8 cellular contexts compared by ENCODE assay signal in genomic region chr19:41999071-41999877, GRCh38. TPM values are rescaled to one million over a fixed set of nuclear protein-coding genes. Genes with fewer than 3 reads are reported as not detected.
A peak's percentile ranks its signal among the peaks of the same experiment; 100 is the strongest.
DNase-seq lines count a peak whose midpoint lies in the region; ATAC-seq and TF ChIP-seq lines count a peak whose summit lies in the region.
"Had no signal": no experiment of that assay in that cellular context is flagged by ENCODE, and none has a peak within 500 bp of the region (broad histone marks: within the 10 kb centered on the region; RNA-seq: fewer than 3 reads in every experiment).

No MANE protein-coding gene starts in this region.

- no peak overlapping the region for H3K18ac ChIP-seq in mesenchymal stem cell (ENCODE audit: low read depth in 1 of 2, low read length in 2 of 2)

- H2BK15ac ChIP-seq in mesenchymal stem cell (ENCODE audit: low read depth, poor library complexity, severe bottlenecking): no peak overlapping the region

- peaks cover 0 to 39% (median 8%) of the 10 kb centered on the region in 11 experiments; a peak in 11 of 22 replicates for H3K27me3 ChIP-seq in BLaER1 treated with 17β-estradiol and CSF1 and Interleukin-3, amounts not matched to agents 10 nM and 100 nM
- H3K27me3 ChIP-seq in WERI-Rb-1 (ENCODE audit: insufficient read depth, low read depth, severe bottlenecking): no peaks in the 10 kb centered on the region
- peaks cover 79% of the 10 kb centered on the region for H3K27me3 ChIP-seq in iPS-20b (ENCODE audit: insufficient read depth, low read length)
- peaks cover 88 to 91% of the 10 kb centered on the region in 2 experiments for H3K27me3 ChIP-seq in mesenchymal stem cell (ENCODE audit: control insufficient read depth in 1 of 2, insufficient read depth in 1 of 2, low read length in 2 of 2)

- ATAC-seq in HG03342 (IDR thresholded peaks at IDR 0.05; ENCODE audit: unreplicated experiment): no peak
- ATAC-seq in GM19023 (IDR thresholded peaks at IDR 0.05; ENCODE audit: unreplicated experiment): no peak

- H2AFZ ChIP-seq in mesenchymal stem cell (ENCODE audit: low read depth, low read length): no peak overlapping the region

- peak overlapping the region; percentile 45 to 67 (median 58); a peak in 19 of 20 replicates for H3K4me3 ChIP-seq in BLaER1 treated with 17β-estradiol and CSF1 and Interleukin-3, amounts not matched to agents 10 nM and 100 nM
- H3K4me3 ChIP-seq in WERI-Rb-1 (ENCODE audit: low read depth, low read length): peak overlapping the region; percentile 48
- H3K4me3 ChIP-seq in iPS-20b (ENCODE audit: low read length): peak overlapping the region; percentile 34; the same call in 1 of the 2 replicates
- H3K4me3 ChIP-seq in mesenchymal stem cell (ENCODE audit: insufficient read depth in 1 of 2, low read depth in 1 of 2, low read length in 2 of 2): no peak overlapping the region
- H3K4me3 ChIP-seq: lung had no signal

- H3K36me3 ChIP-seq in BLaER1 treated with 17β-estradiol and CSF1 and Interleukin-3, amounts not matched to agents 10 nM and 100 nM: peaks cover 0 to 19% (median 0%) of the 10 kb centered on the region in 11 experiments; a peak in 7 of 22 replicates
- H3K36me3 ChIP-seq in WERI-Rb-1: peaks cover 22% of the 10 kb centered on the region
- H3K36me3 ChIP-seq in iPS-20b (ENCODE audit: insufficient read depth, low read depth, low read length): 0 out of 2 replicates have a peak, but pooled peaks cover 4% of the 10 kb centered on the region
- no peaks in the 10 kb centered on the region for H3K36me3 ChIP-seq in mesenchymal stem cell (ENCODE audit: control insufficient read depth in 1 of 2, insufficient read depth in 2 of 2, low read depth in 1 of 2, low read length in 2 of 2)

- no peak overlapping the region for H3K23ac ChIP-seq in mesenchymal stem cell (ENCODE audit: low read length in 2 of 2)

- TF ChIP-seq CTCF in WERI-Rb-1 (IDR thresholded peaks at IDR 0.05; ENCODE audit: low read depth, low read length): peak; percentile 33; the same call in 1 of the 2 replicates

- peak; percentile 3 for DNase-seq in COR-L47 (lab: John Stamatoyannopoulos, UW)
- peak; percentile 56 for DNase-seq in WERI-Rb-1
- DNase-seq in mesenchymal stem cell: no peak

- H3K9me3 ChIP-seq in BLaER1 treated with 17β-estradiol and CSF1 and Interleukin-3, amounts not matched to agents 10 nM and 100 nM (replicated peaks in 1 of 11): no peaks in the 10 kb centered on the region
- no peaks in the 10 kb centered on the region for H3K9me3 ChIP-seq in WERI-Rb-1 (ENCODE audit: severe bottlenecking)
- no peaks in the 10 kb centered on the region for H3K9me3 ChIP-seq in iPS-20b (ENCODE audit: insufficient read depth, low read depth, low read length)
- no peaks in the 10 kb centered on the region for H3K9me3 ChIP-seq in mesenchymal stem cell (ENCODE audit: control insufficient read depth, low read length)

- H3K14ac ChIP-seq in mesenchymal stem cell (ENCODE audit: low read length in 2 of 2): no peak overlapping the region

- peak overlapping the region in 8 of 11 experiments; percentile 53 to 85 (median 79); a peak in 15 of 22 replicates for H3K9ac ChIP-seq in BLaER1 treated with 17β-estradiol and CSF1 and Interleukin-3, amounts not matched to agents 10 nM and 100 nM
- H3K9ac ChIP-seq in iPS-20b (ENCODE audit: low read depth, low read length): 0 out of 2 replicates have a peak overlapping the region, but pooled peaks have one; percentile 27
- H3K9ac ChIP-seq in mesenchymal stem cell (ENCODE audit: low read length): no peak overlapping the region

- H3K27ac ChIP-seq in BLaER1 treated with 17β-estradiol and CSF1 and Interleukin-3, amounts not matched to agents 10 nM and 100 nM: peak overlapping the region in 6 of 11 experiments; percentile 27 to 91 (median 86); a peak in 10 of 22 replicates
- H3K27ac ChIP-seq in WERI-Rb-1 (peak overlapping the region; percentile 100), iPS-20b (ENCODE audit: low read length) (no peak overlapping the region), mesenchymal stem cell (ENCODE audit: low read length, poor library complexity, severe bottlenecking) (no peak overlapping the region)

- WGBS in mesenchymal stem cell: 13% methylated on average over 38 of the region's 55 CpGs

- H2BK5ac ChIP-seq in mesenchymal stem cell (ENCODE audit: low read depth, low read length, poor library complexity, severe bottlenecking): no peak overlapping the region

- H4K91ac ChIP-seq in mesenchymal stem cell (ENCODE audit: low read length): no peak overlapping the region

- peaks cover 16 to 82% (median 67%) of the 10 kb centered on the region in 10 experiments for H3K4me1 ChIP-seq in BLaER1 treated with 17β-estradiol and CSF1 and Interleukin-3, amounts not matched to agents 10 nM and 100 nM
- H3K4me1 ChIP-seq in iPS-20b (ENCODE audit: insufficient read depth, low read length) (peaks cover 10% of the 10 kb centered on the region; the same call in 1 of the 2 replicates), mesenchymal stem cell (ENCODE audit: control insufficient read depth, insufficient read depth, low read depth, low read length) (peaks cover 8% of the 10 kb centered on the region)

- no peak overlapping the region for H3K4ac ChIP-seq in mesenchymal stem cell (ENCODE audit: low read depth in 1 of 2, low read length in 2 of 2)

- no peaks in the 10 kb centered on the region for H3K79me1 ChIP-seq in mesenchymal stem cell (replicated peaks; ENCODE audit: low read length, poor library complexity, severe bottlenecking)

- no peak overlapping the region for H2BK120ac ChIP-seq in mesenchymal stem cell (ENCODE audit: low read depth, low read length)

- H3K4me2 ChIP-seq in BLaER1 treated with 17β-estradiol and CSF1 and Interleukin-3, amounts not matched to agents 10 nM and 100 nM: peak overlapping the region; percentile 80 to 100 (median 96)
- no peak overlapping the region for H3K4me2 ChIP-seq in mesenchymal stem cell (ENCODE audit: low read length, poor library complexity, severe bottlenecking)

- no peak overlapping the region for H2BK12ac ChIP-seq in mesenchymal stem cell (ENCODE audit: low read length in 2 of 2)

- no peak overlapping the region for H2AK5ac ChIP-seq in mesenchymal stem cell (ENCODE audit: low read length, severe bottlenecking)

- H4K8ac ChIP-seq in mesenchymal stem cell (ENCODE audit: low read length): no peak overlapping the region

- peaks cover 0 to 70% (median 6%) of the 10 kb centered on the region in 11 experiments; a peak in 8 of 22 replicates for H4K20me1 ChIP-seq in BLaER1 treated with 17β-estradiol and CSF1 and Interleukin-3, amounts not matched to agents 10 nM and 100 nM

RNA-seq across cellular contexts. Expression of gene ATP1A3, which starts 5.2 kb away (rescaled TPM):
- 0.08 TPM for polyA plus RNA-seq in mesenchymal stem cell (2013, experiment 1 of 2)
- 0.11 TPM for polyA plus RNA-seq in mesenchymal stem cell (2013, experiment 2 of 2)

RNA-seq across cellular contexts. Expression of gene RABAC1, which starts 40.2 kb away (rescaled TPM):
- polyA plus RNA-seq in mesenchymal stem cell (2013, experiment 1 of 2): 292 TPM
- polyA plus RNA-seq in mesenchymal stem cell (2013, experiment 2 of 2): 293 TPM

Comparison
In these comparisons a context has a peak if more than half of its experiments do, and no peak if none do; other contexts are left out.
1. H3K27ac ChIP-seq: peak in BLaER1 treated with 17β-estradiol and CSF1 and Interleukin-3, amounts not matched to agents 10 nM and 100 nM (6 of 11) and WERI-Rb-1 (single experiment); none in iPS-20b (single experiment) and mesenchymal stem cell (single experiment).
2. H3K4me3 ChIP-seq: peak in BLaER1 treated with 17β-estradiol and CSF1 and Interleukin-3, amounts not matched to agents 10 nM and 100 nM (10 of 10), WERI-Rb-1 (single experiment) and iPS-20b (single experiment); none in mesenchymal stem cell (0 of 2).